9 cellular contexts compared by ENCODE assay signal in the genomic region with DNA sequence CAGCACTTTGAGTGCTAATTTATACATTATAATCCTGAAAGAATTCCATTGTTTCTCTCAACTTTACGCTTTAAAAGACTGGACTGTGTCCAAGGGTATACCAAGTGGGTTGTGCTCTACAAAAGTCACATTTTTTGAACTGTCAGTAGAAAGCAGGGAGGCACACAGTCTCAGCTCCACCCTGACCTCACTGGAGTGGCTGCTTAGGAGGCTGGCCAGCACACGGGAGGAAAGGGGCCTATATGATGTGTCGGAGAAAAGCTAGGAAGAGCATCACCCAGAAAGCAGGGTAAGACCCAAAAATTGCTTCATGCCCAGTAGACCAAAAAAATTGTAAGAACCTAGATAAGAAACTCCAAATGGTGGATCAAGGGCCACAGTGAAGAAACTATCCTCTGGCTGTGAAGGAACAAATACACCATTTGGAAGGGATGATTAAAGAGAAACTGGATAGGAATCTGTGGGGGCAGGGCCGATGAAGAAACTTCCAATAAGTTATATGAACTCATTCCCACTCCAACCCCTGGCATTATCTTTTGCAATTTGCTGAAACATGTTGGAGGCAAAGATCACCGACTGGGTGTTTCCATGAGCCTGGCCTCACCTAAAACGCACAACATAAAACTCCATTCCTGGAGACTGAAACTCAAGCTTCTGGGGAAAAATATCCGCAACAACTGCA. TPM values are rescaled to one million over a fixed set of nuclear protein-coding genes. Genes with fewer than 3 reads are reported as not detected.
DNase-seq lines count a peak whose midpoint lies in the region; ATAC-seq, FAIRE-seq and TF ChIP-seq lines count a peak whose summit lies in the region.
"Had no signal": no experiment of that assay in that cellular context is flagged by ENCODE, and none has a peak within 500 bp of the region (broad histone marks: within the 10 kb centered on the region; RNA-seq: fewer than 3 reads in every experiment).

No MANE protein-coding gene starts in this region.

- H3K4me1 ChIP-seq in ascending aorta (peaks cover 34 to 63% of the 10 kb centered on the region in 2 donors), testis (peaks cover 47% of the 10 kb centered on the region)

- no peak for FAIRE-seq in HTR-8/SVneo (lab: Jason Lieb, UNC)

- H3K4me3 Mint-ChIP-seq in activated CD4-positive, alpha-beta T cell treated with anti-CD3 and anti-CD28 coated beads, Interleukin-2, amount 10 ng/mL, durations not matched to agents 24 days and 14 days, result peak overlapping the region; percentile 93

- H3K27me3 Mint-ChIP-seq in activated CD4-positive, alpha-beta T cell treated with anti-CD3 and anti-CD28 coated beads, Interleukin-2, amount 10 ng/mL, durations not matched to agents 24 days and 14 days, result peaks cover 2% of the 10 kb centered on the region

- peak overlapping the region; percentile 73 to 97 for H3K4me3 ChIP-seq in ascending aorta
- peak overlapping the region; percentile 68 to 92 for H3K4me3 ChIP-seq in testis

- peak overlapping the region; percentile 93 to 95 for H3K27ac ChIP-seq in ascending aorta
- peak overlapping the region; percentile 60 to 88 for H3K27ac ChIP-seq in testis
- H3K27ac ChIP-seq: neutrophil had no signal

- WGBS in testis, 2 donors, result 34 to 37% methylated on average over 7 of the region's 7 CpGs

- DNase-seq in activated CD4-positive, alpha-beta T cell treated with anti-CD3 and anti-CD28 coated beads, Interleukin-2, amount 10 ng/mL, durations not matched to agents 24 days and 14 days, result no peak
- DNase-seq in activated CD4-positive, alpha-beta T cell treated with anti-CD3 and anti-CD28 coated beads, Interleukin-2, amount 50 U/mL, for 48 hours, result no peak
- DNase-seq in ascending aorta (ENCODE audit: low spot score in 2 of 2) (no peak), left lobe of liver (ENCODE audit: low spot score) (no peak), testis (no peak), putamen (ENCODE audit: low spot score) (no peak), HTR-8/SVneo (ENCODE audit: insufficient read length, low spot score) (no peak)

- H3K9me3 ChIP-seq in ascending aorta, result no peaks in the 10 kb centered on the region
- H3K9me3 ChIP-seq in testis, result no peaks in the 10 kb centered on the region
- H3K9me3 ChIP-seq: neutrophil had no signal

- H3K27me3 ChIP-seq in ascending aorta (no peaks in the 10 kb centered on the region), testis (no peaks in the 10 kb centered on the region)

- H3K4me1 Mint-ChIP-seq in activated CD4-positive, alpha-beta T cell treated with anti-CD3 and anti-CD28 coated beads, Interleukin-2, amount 10 ng/mL, durations not matched to agents 24 days and 14 days, result peaks cover 56% of the 10 kb centered on the region

- TF ChIP-seq CTCF in ascending aorta (IDR thresholded peaks at IDR 0.05) (no peak), testis (IDR thresholded peaks at IDR 0.05) (no peak)

- ATAC-seq in left lobe of liver (peak; percentile 21), HG03139 (IDR thresholded peaks at IDR 0.05; ENCODE audit: unreplicated experiment) (no peak)

- TF ChIP-seq POLR2A in testis (IDR thresholded peaks at IDR 0.05), result no peak

- H3K36me3 ChIP-seq in ascending aorta, result no peaks in the 10 kb centered on the region
- H3K36me3 ChIP-seq in testis (ENCODE audit: low read depth, missing control alignments), result no peaks in the 10 kb centered on the region
- H3K36me3 ChIP-seq: neutrophil had no signal

- peaks cover 20% of the 10 kb centered on the region for H3K36me3 Mint-ChIP-seq in activated CD4-positive, alpha-beta T cell treated with anti-CD3 and anti-CD28 coated beads, Interleukin-2, amount 10 ng/mL, durations not matched to agents 24 days and 14 days (ENCODE audit: low read depth)

- H3K9me3 Mint-ChIP-seq in activated CD4-positive, alpha-beta T cell treated with anti-CD3 and anti-CD28 coated beads, Interleukin-2, amount 10 ng/mL, durations not matched to agents 24 days and 14 days, result no peaks in the 10 kb centered on the region

- H3K27ac Mint-ChIP-seq in activated CD4-positive, alpha-beta T cell treated with anti-CD3 and anti-CD28 coated beads, Interleukin-2, amount 10 ng/mL, durations not matched to agents 24 days and 14 days, result peak overlapping the region; percentile 98

- intact Hi-C loops in activated CD4-positive, alpha-beta T cell treated with anti-CD3 and anti-CD28 coated beads, Interleukin-2, amount 10 ng/mL, durations not matched to agents 24 days and 14 days (cut with micrococcal nuclease), result no loop called here
- intact Hi-C loops in ascending aorta (cut with DNase I), result loop anchor here (2.0 kb wide), 2 partner anchors 45 to 47 kb away; a partner anchor contains a TSS
- intact Hi-C loops in testis (cut with DNase I; ENCODE audit: low total_unique reads), result no loop called here

RNA-seq across cellular contexts. Expression of a gene that starts 1.9 kb away (rescaled TPM):
- total RNA-seq in activated CD4-positive, alpha-beta T cell treated with anti-CD3 and anti-CD28 coated beads, Interleukin-2, amount 10 ng/mL, durations not matched to agents 24 days and 14 days, result 103 and 107 TPM in 2 replicates
- total RNA-seq in ascending aorta (25.8 TPM), left lobe of liver (45.0 TPM), testis (100 to 1,000 TPM in 1 of 2 donors, 10 to 100 TPM in 1; 92.4 to 110 TPM)
- 364 TPM for polyA plus RNA-seq in testis (ENCODE audit: insufficient read depth, low read depth, low replicate concordance)

RNA-seq across cellular contexts. Expression of a gene that starts 45.0 kb away (rescaled TPM):
- 218 TPM in 2 replicates for total RNA-seq in activated CD4-positive, alpha-beta T cell treated with anti-CD3 and anti-CD28 coated beads, Interleukin-2, amount 10 ng/mL, durations not matched to agents 24 days and 14 days
- total RNA-seq in ascending aorta (442 TPM), left lobe of liver (14.0 TPM), testis (10 to 100 TPM; 80.2 to 86.9 TPM)
- 275 TPM for polyA plus RNA-seq in testis (ENCODE audit: insufficient read depth, low read depth, low replicate concordance)
